8 cellular contexts compared by ENCODE assay signal in genomic region chr16:24728891-24729242, GRCh38. TPM values are rescaled to one million over a fixed set of nuclear protein-coding genes. Genes with fewer than 3 reads are reported as not detected.
DNase-seq lines count a peak whose midpoint lies in the region; FAIRE-seq lines count a peak whose summit lies in the region.

No MANE protein-coding gene starts in this region.

- peaks cover 25% of the 10 kb centered on the region for H3K36me3 ChIP-seq in ACC112 (ENCODE audit: insufficient read depth, low read length)
- no peaks in the 10 kb centered on the region; the same call in 1 of the 2 replicates for H3K36me3 ChIP-seq in GM23248 (ENCODE audit: low read depth)

- FAIRE-seq in islet of Langerhans (lab: Jason Lieb, UNC) = peak; percentile 33

- H2AFZ ChIP-seq in ACC112 (ENCODE audit: low read length, unreplicated experiment) (peak overlapping the region; percentile 81), GM23248 (peak overlapping the region; percentile 89)

- DNase-seq in GM23248 = no peak
- DNase-seq in activated naive CD4-positive, alpha-beta T cell treated with anti-CD3 and anti-CD28 coated beads, Interleukin-2, amount 50 U/mL, for 16 hours = peak; percentile 14
- peak in 1 of 49 donors; percentile 37 for DNase-seq in substantia nigra (lab: John Stamatoyannopoulos, UW)
- DNase-seq in ecto neural progenitor cell (ENCODE audit: low spot score) = no peak
- no peak for DNase-seq in DMS79 treated with DMSO at 0.1 percent for 48 hours (lab: John Stamatoyannopoulos, UW)
- DNase-seq in T1000 (lab: John Stamatoyannopoulos, UW) = no peak

- in situ Hi-C loops in GM23248 (cut with MboI) = no loop called here

- no peaks in the 10 kb centered on the region for H3K9me3 ChIP-seq in GM23248 (ENCODE audit: low read depth)

- H3K4me2 ChIP-seq in GM23248 (ENCODE audit: unreplicated experiment) = peak overlapping the region; percentile 98

- peak overlapping the region; percentile 92 for H3K9ac ChIP-seq in GM23248

- H3K27ac ChIP-seq in ACC112 (ENCODE audit: low read depth, low read length) = peak overlapping the region; percentile 66
- H3K27ac ChIP-seq in GM23248 = peak overlapping the region; percentile 93
- peak overlapping the region; percentile 85 for H3K27ac ChIP-seq in substantia nigra (ENCODE audit: low read depth, low read length, poor library complexity, severe bottlenecking)

- H3K9me2 ChIP-seq in GM23248 (ENCODE audit: insufficient read depth) = no peaks in the 10 kb centered on the region

- peaks cover 37% of the 10 kb centered on the region for H3K4me1 ChIP-seq in ACC112 (ENCODE audit: control insufficient read depth, insufficient read depth, low read length, unreplicated experiment)
- H3K4me1 ChIP-seq in GM23248 (ENCODE audit: insufficient read depth) = peaks cover 22% of the 10 kb centered on the region

- H3K27me3 ChIP-seq in ACC112 (ENCODE audit: insufficient read depth, low read length) (no peaks in the 10 kb centered on the region), GM23248 (replicated peaks; ENCODE audit: insufficient read depth) (no peaks in the 10 kb centered on the region)

- WGBS in GM23248 (ENCODE audit: low coverage in 1 of 2, low lambda C conversion rate in 2 of 2, missing lambda C conversion rate in 2 of 2), 2 experiments = 6 to 8% methylated on average over 8 of the region's 8 CpGs

- H4K20me1 ChIP-seq in GM23248 (ENCODE audit: insufficient read depth) = no peaks in the 10 kb centered on the region; the same call in 1 of the 2 replicates

- H3K79me2 ChIP-seq in ACC112 (ENCODE audit: control insufficient read depth, insufficient read depth, low read length, unreplicated experiment) = peaks cover 46% of the 10 kb centered on the region
- H3K79me2 ChIP-seq in GM23248 (ENCODE audit: insufficient read depth) = peaks cover 48% of the 10 kb centered on the region

- H3K4me3 ChIP-seq in ACC112 (ENCODE audit: low read depth, low read length) (peak overlapping the region; percentile 98), GM23248 (peak overlapping the region; percentile 100)

- H3F3A ChIP-seq in GM23248 (ENCODE audit: insufficient read depth) = peaks cover 17% of the 10 kb centered on the region

RNA-seq across cellular contexts. Expression of gene TNRC6A, which starts 0.6 kb away (rescaled TPM):
- 13.1 and 18.1 TPM in 2 replicates for total RNA-seq in GM23248 (2014; rRNA removed; shearing (Covaris generic))
- polyA plus RNA-seq in GM23248 (2016; fragmentation: Nextera tagmentation; extraction: Ambion mirVana) = 12.5 and 14.2 TPM in 2 replicates
